Comparison of ENCODE assay signal across 3 cellular contexts in the genomic region with DNA sequence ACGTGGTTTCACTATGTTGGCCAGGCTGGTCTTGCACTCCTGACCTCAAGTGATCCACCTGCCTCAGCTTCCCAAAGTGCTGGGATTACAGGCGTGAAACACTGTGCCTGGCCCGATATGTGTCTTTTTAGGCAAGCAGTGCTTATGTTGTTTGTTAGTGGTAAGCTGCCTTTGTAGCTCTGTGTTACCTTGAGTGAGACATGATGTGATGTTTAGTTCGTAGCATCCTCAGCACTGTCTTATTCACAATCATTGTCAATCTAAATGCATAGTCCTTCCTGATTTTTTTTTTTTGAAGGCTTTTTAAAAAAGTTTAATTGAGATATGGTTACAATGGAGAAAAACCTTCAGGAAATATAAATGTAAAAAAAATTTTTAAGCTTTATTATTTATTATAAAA.
TF ChIP-seq lines count a peak whose summit lies in the region.

No MANE protein-coding gene starts in this region.

TF ChIP-seq in GM23338, 12 proteins besides CTCF, POLR2A, EP300 and RAD21:
- TF ChIP-seq POLR2AphosphoS5 (IDR thresholded peaks at IDR 0.05; ENCODE audit: low read depth) = no peak
- no peak for TF ChIP-seq ZNF331 (CRISPR knock-in tag; IDR thresholded peaks at IDR 0.05; ENCODE audit: low read depth)

TF ChIP-seq in IMR-90, 13 proteins besides CTCF, POLR2A, EP300 and RAD21:
- TF ChIP-seq MXI1 (IDR thresholded peaks at IDR 0.05; ENCODE audit: borderline replicate concordance, low read depth, low read length) = no peak
- TF ChIP-seq MAZ (IDR thresholded peaks at IDR 0.05; ENCODE audit: borderline replicate concordance, low read depth, low read length) = no peak
- no peak for TF ChIP-seq CEBPB (IDR thresholded peaks at IDR 0.05; ENCODE audit: low read depth, low read length)
- TF ChIP-seq, protein P1, sequence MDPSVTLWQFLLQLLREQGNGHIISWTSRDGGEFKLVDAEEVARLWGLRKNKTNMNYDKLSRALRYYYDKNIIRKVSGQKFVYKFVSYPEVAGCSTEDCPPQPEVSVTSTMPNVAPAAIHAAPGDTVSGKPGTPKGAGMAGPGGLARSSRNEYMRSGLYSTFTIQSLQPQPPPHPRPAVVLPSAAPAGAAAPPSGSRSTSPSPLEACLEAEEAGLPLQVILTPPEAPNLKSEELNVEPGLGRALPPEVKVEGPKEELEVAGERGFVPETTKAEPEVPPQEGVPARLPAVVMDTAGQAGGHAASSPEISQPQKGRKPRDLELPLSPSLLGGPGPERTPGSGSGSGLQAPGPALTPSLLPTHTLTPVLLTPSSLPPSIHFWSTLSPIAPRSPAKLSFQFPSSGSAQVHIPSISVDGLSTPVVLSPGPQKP (IDR thresholded peaks at IDR 0.05; ENCODE audit: borderline replicate concordance, low read depth, low read length) = no peak
- TF ChIP-seq CHD1 (IDR thresholded peaks at IDR 0.05; ENCODE audit: low read depth, low read length) = no peak
- no peak for TF ChIP-seq NFE2L2 (IDR thresholded peaks at IDR 0.05; ENCODE audit: low read depth, low read length)
- no peak for TF ChIP-seq RFX5 (IDR thresholded peaks at IDR 0.05; ENCODE audit: low read depth, low read length)
- TF ChIP-seq, protein P2, sequence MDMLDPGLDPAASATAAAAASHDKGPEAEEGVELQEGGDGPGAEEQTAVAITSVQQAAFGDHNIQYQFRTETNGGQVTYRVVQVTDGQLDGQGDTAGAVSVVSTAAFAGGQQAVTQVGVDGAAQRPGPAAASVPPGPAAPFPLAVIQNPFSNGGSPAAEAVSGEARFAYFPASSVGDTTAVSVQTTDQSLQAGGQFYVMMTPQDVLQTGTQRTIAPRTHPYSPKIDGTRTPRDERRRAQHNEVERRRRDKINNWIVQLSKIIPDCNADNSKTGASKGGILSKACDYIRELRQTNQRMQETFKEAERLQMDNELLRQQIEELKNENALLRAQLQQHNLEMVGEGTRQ (IDR thresholded peaks at IDR 0.05; ENCODE audit: low read depth, low read length) = no peak
- no peak for TF ChIP-seq SMC3 (IDR thresholded peaks at IDR 0.05; ENCODE audit: low read depth, low read length)
- TF ChIP-seq FOS (IDR thresholded peaks at IDR 0.05; ENCODE audit: low read depth, low read length) = no peak
- no peak for TF ChIP-seq MAFK (IDR thresholded peaks at IDR 0.05; ENCODE audit: low read depth, low read length)
- TF ChIP-seq RCOR1 (IDR thresholded peaks at IDR 0.05; ENCODE audit: insufficient replicate concordance, low read length) = no peak
- no peak for TF ChIP-seq BHLHE40 (IDR thresholded peaks at IDR 0.05; ENCODE audit: low read depth, low read length)

TF ChIP-seq in GM12878, 131 proteins besides CTCF, POLR2A, EP300 and RAD21:
- TF ChIP-seq ZNF622 (IDR thresholded peaks at IDR 0.05) (no peak), SMAD1 (IDR thresholded peaks at IDR 0.05; ENCODE audit: low read depth, partially characterized antibody) (no peak), RAD51 (IDR thresholded peaks at IDR 0.05) (no peak), RELA (IDR thresholded peaks at IDR 0.05; ENCODE audit: borderline replicate concordance, partially characterized antibody) (no peak), RFX5 (IDR thresholded peaks at IDR 0.05; ENCODE audit: low read depth, low read length) (no peak), ZNF207 (IDR thresholded peaks at IDR 0.05; ENCODE audit: borderline replicate concordance) (no peak), MXI1 (IDR thresholded peaks at IDR 0.05; ENCODE audit: low read depth, low read length) (no peak), POU2F2 (IDR thresholded peaks at IDR 0.05; ENCODE audit: borderline replicate concordance, low read depth, low read length) (no peak), PAX5 (IDR thresholded peaks at IDR 0.05; ENCODE audit: borderline replicate concordance, low read depth, low read length) (no peak), HCFC1 (IDR thresholded peaks at IDR 0.05; ENCODE audit: low read length) (no peak), ASH2L (IDR thresholded peaks at IDR 0.05; ENCODE audit: borderline replicate concordance, low read depth) (no peak), FOXK2 (IDR thresholded peaks at IDR 0.05) (no peak), RCOR1 (conservative IDR thresholded peaks at IDR 0.05; ENCODE audit: low read depth, low read length) (no peak)
- TF ChIP-seq, protein P3, sequence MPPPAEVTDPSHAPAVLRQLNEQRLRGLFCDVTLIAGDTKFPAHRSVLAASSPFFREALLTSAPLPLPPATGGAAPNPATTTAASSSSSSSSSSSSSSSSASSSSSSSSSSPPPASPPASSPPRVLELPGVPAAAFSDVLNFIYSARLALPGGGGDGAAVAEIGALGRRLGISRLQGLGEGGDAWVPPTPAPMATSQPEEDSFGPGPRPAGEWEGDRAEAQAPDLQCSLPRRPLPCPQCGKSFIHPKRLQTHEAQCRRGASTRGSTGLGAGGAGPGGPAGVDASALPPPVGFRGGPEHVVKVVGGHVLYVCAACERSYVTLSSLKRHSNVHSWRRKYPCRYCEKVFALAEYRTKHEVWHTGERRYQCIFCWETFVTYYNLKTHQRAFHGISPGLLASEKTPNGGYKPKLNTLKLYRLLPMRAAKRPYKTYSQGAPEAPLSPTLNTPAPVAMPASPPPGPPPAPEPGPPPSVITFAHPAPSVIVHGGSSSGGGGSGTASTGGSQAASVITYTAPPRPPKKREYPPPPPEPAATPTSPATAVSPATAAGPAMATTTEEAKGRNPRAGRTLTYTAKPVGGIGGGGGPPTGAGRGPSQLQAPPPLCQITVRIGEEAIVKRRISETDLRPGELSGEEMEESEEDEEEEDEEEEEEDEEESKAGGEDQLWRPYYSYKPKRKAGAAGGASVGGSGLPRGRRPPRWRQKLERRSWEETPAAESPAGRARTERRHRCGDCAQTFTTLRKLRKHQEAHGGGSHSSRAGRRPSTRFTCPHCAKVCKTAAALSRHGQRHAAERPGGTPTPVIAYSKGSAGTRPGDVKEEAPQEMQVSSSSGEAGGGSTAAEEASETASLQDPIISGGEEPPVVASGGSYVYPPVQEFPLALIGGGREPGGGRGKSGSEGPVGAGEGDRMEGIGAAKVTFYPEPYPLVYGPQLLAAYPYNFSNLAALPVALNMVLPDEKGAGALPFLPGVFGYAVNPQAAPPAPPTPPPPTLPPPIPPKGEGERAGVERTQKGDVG (CRISPR knock-in tag; IDR thresholded peaks at IDR 0.05) = no peak
- TF ChIP-seq, protein P4, sequence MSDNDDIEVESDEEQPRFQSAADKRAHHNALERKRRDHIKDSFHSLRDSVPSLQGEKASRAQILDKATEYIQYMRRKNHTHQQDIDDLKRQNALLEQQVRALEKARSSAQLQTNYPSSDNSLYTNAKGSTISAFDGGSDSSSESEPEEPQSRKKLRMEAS (IDR thresholded peaks at IDR 0.05; ENCODE audit: low read depth, low read length) = no peak
- TF ChIP-seq, protein P5, sequence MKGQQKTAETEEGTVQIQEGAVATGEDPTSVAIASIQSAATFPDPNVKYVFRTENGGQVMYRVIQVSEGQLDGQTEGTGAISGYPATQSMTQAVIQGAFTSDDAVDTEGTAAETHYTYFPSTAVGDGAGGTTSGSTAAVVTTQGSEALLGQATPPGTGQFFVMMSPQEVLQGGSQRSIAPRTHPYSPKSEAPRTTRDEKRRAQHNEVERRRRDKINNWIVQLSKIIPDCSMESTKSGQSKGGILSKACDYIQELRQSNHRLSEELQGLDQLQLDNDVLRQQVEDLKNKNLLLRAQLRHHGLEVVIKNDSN (IDR thresholded peaks at IDR 0.05; ENCODE audit: borderline replicate concordance, extremely low read length, insufficient read depth, low read depth, low read length) = no peak
- TF ChIP-seq, protein P6, sequence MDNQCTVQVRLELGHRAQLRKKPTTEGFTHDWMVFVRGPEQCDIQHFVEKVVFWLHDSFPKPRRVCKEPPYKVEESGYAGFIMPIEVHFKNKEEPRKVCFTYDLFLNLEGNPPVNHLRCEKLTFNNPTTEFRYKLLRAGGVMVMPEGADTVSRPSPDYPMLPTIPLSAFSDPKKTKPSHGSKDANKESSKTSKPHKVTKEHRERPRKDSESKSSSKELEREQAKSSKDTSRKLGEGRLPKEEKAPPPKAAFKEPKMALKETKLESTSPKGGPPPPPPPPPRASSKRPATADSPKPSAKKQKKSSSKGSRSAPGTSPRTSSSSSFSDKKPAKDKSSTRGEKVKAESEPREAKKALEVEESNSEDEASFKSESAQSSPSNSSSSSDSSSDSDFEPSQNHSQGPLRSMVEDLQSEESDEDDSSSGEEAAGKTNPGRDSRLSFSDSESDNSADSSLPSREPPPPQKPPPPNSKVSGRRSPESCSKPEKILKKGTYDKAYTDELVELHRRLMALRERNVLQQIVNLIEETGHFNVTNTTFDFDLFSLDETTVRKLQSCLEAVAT (IDR thresholded peaks at IDR 0.05) = no peak
